In the genomic region with DNA sequence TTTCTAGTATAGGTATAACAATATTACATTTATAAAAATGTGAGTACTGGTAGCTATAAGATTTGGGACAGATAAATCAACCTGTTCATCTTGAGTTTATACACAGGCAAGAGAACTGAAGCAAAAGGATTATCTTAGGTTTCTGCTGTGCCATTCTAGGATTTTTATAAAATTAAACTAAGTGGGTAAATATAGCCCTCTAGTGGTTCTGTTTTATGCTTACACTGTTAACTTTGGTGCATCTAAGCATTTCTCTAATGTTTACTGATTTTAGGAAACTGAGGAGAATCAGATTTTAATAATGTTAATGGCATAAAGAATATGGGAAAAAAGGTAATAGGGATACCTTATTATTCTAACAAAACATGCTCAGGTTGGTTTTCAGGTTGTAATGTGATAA, we compare ENCODE assay signal across 9 cellular contexts. TPM values are rescaled to one million over a fixed set of nuclear protein-coding genes. Genes with fewer than 3 reads are reported as not detected.
DNase-seq lines count a peak whose midpoint lies in the region; ATAC-seq and TF ChIP-seq lines count a peak whose summit lies in the region.
"Had no signal": no experiment of that assay in that cellular context is flagged by ENCODE, and none has a peak within 500 bp of the region (broad histone marks: within the 10 kb centered on the region; RNA-seq: fewer than 3 reads in every experiment).

No MANE protein-coding gene starts in this region.

- H3K27ac Mint-ChIP-seq in osteocyte (ENCODE audit: unreplicated experiment), result no peak overlapping the region

- H3K27ac ChIP-seq in C4-2B (no peak overlapping the region), dorsolateral prefrontal cortex (no peak overlapping the region)

- H3K9me3 Mint-ChIP-seq in osteocyte (ENCODE audit: unreplicated experiment), result no peaks in the 10 kb centered on the region

- no peak overlapping the region for H3K4me3 Mint-ChIP-seq in osteocyte (ENCODE audit: unreplicated experiment)

- TF ChIP-seq CTCF in C4-2B (conservative IDR thresholded peaks at IDR 0.05) (peak; percentile 73), NB4 (IDR thresholded peaks at IDR 0.05; ENCODE audit: low read depth, low read length) (peak; percentile 22), dorsolateral prefrontal cortex (IDR thresholded peaks at IDR 0.05 in 54 of 56, conservative IDR thresholded peaks at IDR 0.05 in 2 of 56; ENCODE audit: low read depth in 1 of 56, partially characterized antibody in 56 of 56) (peak; percentile 36 to 78 (median 62)), osteocyte (IDR thresholded peaks at IDR 0.05) (peak; percentile 67)

- DNase-seq in NB4 (ENCODE audit: low read depth) (peak; percentile 21), dorsolateral prefrontal cortex (no peak), osteocyte (ENCODE audit: extremely low spot score, unreplicated experiment) (no peak), COLO668 (lab: John Stamatoyannopoulos, UW; ENCODE audit: unreplicated experiment) (no peak), NCI-H2081 (lab: John Stamatoyannopoulos, UW) (no peak), SK-N-DZ (ENCODE audit: low spot score) (no peak)

- H3K36me3 Mint-ChIP-seq in osteocyte (ENCODE audit: unreplicated experiment), result peaks cover 20% of the 10 kb centered on the region

- intact Hi-C loops in dorsolateral prefrontal cortex (cut with DNase I), result loop anchor here in 1 of 2 donors (5.0 kb wide), 1 partner anchor 404 kb away; no protein-coding TSS in a partner anchor

- no peaks in the 10 kb centered on the region for H3K27me3 ChIP-seq in dorsolateral prefrontal cortex

- H3K4me3 ChIP-seq in NB4 (ENCODE audit: low read depth, low read length) (no peak overlapping the region), dorsolateral prefrontal cortex (no peak overlapping the region)

- H3K27me3 Mint-ChIP-seq in osteocyte (ENCODE audit: unreplicated experiment), result no peaks in the 10 kb centered on the region

- H3K4me1 Mint-ChIP-seq in osteocyte (ENCODE audit: unreplicated experiment), result no peaks in the 10 kb centered on the region

- no peak for TF ChIP-seq POLR2A in NB4 (IDR thresholded peaks at IDR 0.05; ENCODE audit: extremely low read depth, insufficient read length)

- peak; percentile 84 for ATAC-seq in GM19035 (IDR thresholded peaks at IDR 0.05; ENCODE audit: unreplicated experiment)

RNA-seq across cellular contexts. Expression of a gene that starts 1.1 kb away (rescaled TPM):
- 1 to 10 TPM in 78 of 120 experiments, under 1 TPM in 40, not detected in 2; 0.42 to 2.8 (median 1.3) TPM for total RNA-seq in dorsolateral prefrontal cortex
- 0.24 TPM in 1 of 2 replicates, not detected in the other for total RNA-seq in osteocyte
- polyA plus RNA-seq in SK-N-DZ (2014; cell fraction: cytosol; rRNA removed), result not detected in 2 replicates
- 0.16 TPM in 1 of 2 replicates, not detected in the other for polyA plus RNA-seq in SK-N-DZ (2014; cell fraction: nucleus; rRNA removed)
- total RNA-seq: HT1080 had no signal

RNA-seq across cellular contexts. Expression of a gene that starts 11.2 kb away (rescaled TPM):
- total RNA-seq in dorsolateral prefrontal cortex (10 to 100 TPM in 46 of 120 experiments, 1 to 10 TPM in 74; 5.6 to 15.2 (median 9.3) TPM), osteocyte (16.8 and 17.5 TPM in 2 replicates)
- 8.8 and 16.0 TPM in 2 replicates for polyA plus RNA-seq in SK-N-DZ (2014; cell fraction: cytosol; rRNA removed)
- polyA plus RNA-seq in SK-N-DZ (2014; cell fraction: nucleus; rRNA removed), result 7.9 and 10.2 TPM in 2 replicates

RNA-seq across cellular contexts. Expression of a gene that starts 21.2 kb away (rescaled TPM):
- total RNA-seq in dorsolateral prefrontal cortex (1 to 10 TPM in 83 of 120 experiments, under 1 TPM in 37; 0.19 to 2.4 (median 1.2) TPM), osteocyte (0.08 and 0.13 TPM in 2 replicates)
- polyA plus RNA-seq in SK-N-DZ (2014; cell fraction: cytosol; rRNA removed), result not detected in 2 replicates
- polyA plus RNA-seq in SK-N-DZ (2014; cell fraction: nucleus; rRNA removed), result 0.07 and 0.66 TPM in 2 replicates
- total RNA-seq: HT1080 had no signal

RNA-seq across cellular contexts. Expression of a gene that starts 24.9 kb away (rescaled TPM):
- total RNA-seq in dorsolateral prefrontal cortex, result 10 to 100 TPM in 9 of 120 experiments, 1 to 10 TPM in 111; 1.1 to 21.7 (median 5.1) TPM
- not detected in 2 replicates for total RNA-seq in osteocyte
- not detected in 2 replicates for polyA plus RNA-seq in SK-N-DZ (2014; cell fraction: cytosol; rRNA removed)
- polyA plus RNA-seq in SK-N-DZ (2014; cell fraction: nucleus; rRNA removed), result not detected in 2 replicates

Comparison
In these comparisons a context has a peak if more than half of its experiments do, and no peak if none do; other contexts are left out.
1. CTCF ChIP-seq: peak in every context shown above with its lines; median percentile 73 in C4-2B; 67 in osteocyte; 62 in dorsolateral prefrontal cortex; 22 in NB4.